32 cellular contexts compared by ENCODE assay signal in genomic region chr7:33850768-33851167, GRCh38. TPM values are rescaled to one million over a fixed set of nuclear protein-coding genes. Genes with fewer than 3 reads are reported as not detected.
"Had no signal": no experiment of that assay in that cellular context is flagged by ENCODE, and none has a peak within 500 bp of the region (broad histone marks: within the 10 kb centered on the region; RNA-seq: fewer than 3 reads in every experiment).

No MANE protein-coding gene starts in this region.

- H3K27me3 ChIP-seq: esophagus muscularis mucosa, gastroesophageal sphincter had no signal

- H3K36me3 Mint-ChIP-seq: activated naive CD8-positive, alpha-beta T cell; brain had no signal

- H3K27ac ChIP-seq: esophagus muscularis mucosa, gastroesophageal sphincter, WERI-Rb-1 had no signal

- H3K9me3 ChIP-seq: esophagus muscularis mucosa, gastroesophageal sphincter had no signal

- H3K27ac Mint-ChIP-seq: activated B cell treated with CpG ODN at 0.5 μM for 24 hours; activated CD8-positive, alpha-beta T cell treated with anti-CD3 and anti-CD28 coated beads for 36 hours; activated naive CD8-positive, alpha-beta T cell; activated T-helper 17 cell treated with anti-CD3 and anti-CD28 coated beads, Interleukin-2, amount 50 U/mL, for 72 hours; brain; effector memory CD8-positive, alpha-beta T cell; T-helper 17 cell; T-helper 2 cell treated with Interferon-gamma antibody and Interleukin-4, amounts not matched to agents 5 μg/mL and 100 μg/mL, for 36 hours had no signal

- H3K4me3 ChIP-seq: esophagus muscularis mucosa, gastroesophageal sphincter had no signal

- H3K4me1 Mint-ChIP-seq: activated B cell treated with CpG ODN at 0.5 μM for 24 hours; activated T-helper 17 cell treated with anti-CD3 and anti-CD28 coated beads, Interleukin-2, amount 50 U/mL, for 72 hours; brain; central memory CD8-positive, alpha-beta T cell; T-helper 17 cell had no signal

- FAIRE-seq: bronchial epithelial cell, colon had no signal

- H3K36me3 ChIP-seq: esophagus muscularis mucosa, gastroesophageal sphincter, WERI-Rb-1 had no signal

- ATAC-seq: activated CD4-positive, CD25-positive, alpha-beta regulatory T cell treated with anti-CD3 and anti-CD28 coated beads, Interleukin-2, amount 50 U/mL, for 24 hours; activated CD8-positive, alpha-beta T cell treated with anti-CD3 and anti-CD28 coated beads for 36 hours; activated T-cell treated with anti-CD3 and anti-CD28 coated beads, Interleukin-2, amount 50 U/mL, for 4 hours; activated T-helper 17 cell treated with anti-CD3 and anti-CD28 coated beads, Interleukin-2, amount 50 U/mL, for 72 hours; effector memory CD8-positive, alpha-beta T cell; gastroesophageal sphincter; T-helper 17 cell had no signal

- H3K4me3 Mint-ChIP-seq: activated B cell treated with CpG ODN at 0.5 μM for 24 hours; activated CD8-positive, alpha-beta T cell treated with anti-CD3 and anti-CD28 coated beads for 36 hours; activated naive CD8-positive, alpha-beta T cell; activated T-cell treated with anti-CD3 and anti-CD28 coated beads, Interleukin-2, amount 50 U/mL, for 4 hours; activated T-helper 17 cell treated with anti-CD3 and anti-CD28 coated beads, Interleukin-2, amount 50 U/mL, for 72 hours; brain; central memory CD8-positive, alpha-beta T cell; effector memory CD8-positive, alpha-beta T cell; T-helper 17 cell; T-helper 2 cell treated with Interferon-gamma antibody and Interleukin-4, amounts not matched to agents 5 μg/mL and 100 μg/mL, for 36 hours had no signal

- DNase-seq: activated B cell treated with CpG ODN at 0.5 μM for 24 hours; activated CD4-positive, alpha-beta T cell treated with anti-CD3 and anti-CD28 coated beads for 48 hours; activated CD4-positive, alpha-beta T cell treated with anti-CD3 and anti-CD28 coated beads, Interleukin-2, amount 50 U/mL, for 1 hour; activated CD4-positive, alpha-beta T cell treated with anti-CD3 and anti-CD28 coated beads, Interleukin-2, amount 50 U/mL, for 48 hours; activated CD8-positive, alpha-beta memory T cell treated with anti-CD3 and anti-CD28 coated beads for 24 hours; activated CD8-positive, alpha-beta T cell treated with anti-CD3 and anti-CD28 coated beads for 36 hours; activated effector memory CD4-positive, alpha-beta T cell treated with Interleukin-2 at 50 U/mL for 16 hours; activated gamma-delta T cell treated with Interleukin-2 at 50 U/mL for 16 hours; activated naive CD4-positive, alpha-beta T cell treated with anti-CD3 and anti-CD28 coated beads, Interleukin-2, amount 50 U/mL, for 16 hours; activated naive CD4-positive, alpha-beta T cell treated with Interleukin-2 at 50 U/mL for 16 hours; activated T-cell treated with anti-CD3 and anti-CD28 coated beads, Interleukin-2, amount 50 U/mL, for 4 hours; amygdala; aorta; cortex of kidney; effector CD4-positive, alpha-beta T cell; effector memory CD8-positive, alpha-beta T cell; erythroblast; foreskin melanocyte; T-helper 1 cell; T-helper 17 cell; T1000; WERI-Rb-1 had no signal

- H3K9me3 Mint-ChIP-seq: activated B cell treated with CpG ODN at 0.5 μM for 24 hours; activated CD8-positive, alpha-beta T cell treated with anti-CD3 and anti-CD28 coated beads for 36 hours; activated T-cell treated with anti-CD3 and anti-CD28 coated beads, Interleukin-2, amount 50 U/mL, for 4 hours; brain; central memory CD8-positive, alpha-beta T cell; T-helper 2 cell treated with Interferon-gamma antibody and Interleukin-4, amounts not matched to agents 5 μg/mL and 100 μg/mL, for 36 hours had no signal

RNA-seq across cellular contexts. Expression of gene BMPER, which starts 54.6 kb away (rescaled TPM):
- total RNA-seq: activated B cell treated with CpG ODN at 0.5 μM for 24 hours; activated CD8-positive, alpha-beta T cell treated with anti-CD3 and anti-CD28 coated beads for 36 hours had no signal
